Comparison of ENCODE assay signal across 1 cellular context in the genomic region with DNA sequence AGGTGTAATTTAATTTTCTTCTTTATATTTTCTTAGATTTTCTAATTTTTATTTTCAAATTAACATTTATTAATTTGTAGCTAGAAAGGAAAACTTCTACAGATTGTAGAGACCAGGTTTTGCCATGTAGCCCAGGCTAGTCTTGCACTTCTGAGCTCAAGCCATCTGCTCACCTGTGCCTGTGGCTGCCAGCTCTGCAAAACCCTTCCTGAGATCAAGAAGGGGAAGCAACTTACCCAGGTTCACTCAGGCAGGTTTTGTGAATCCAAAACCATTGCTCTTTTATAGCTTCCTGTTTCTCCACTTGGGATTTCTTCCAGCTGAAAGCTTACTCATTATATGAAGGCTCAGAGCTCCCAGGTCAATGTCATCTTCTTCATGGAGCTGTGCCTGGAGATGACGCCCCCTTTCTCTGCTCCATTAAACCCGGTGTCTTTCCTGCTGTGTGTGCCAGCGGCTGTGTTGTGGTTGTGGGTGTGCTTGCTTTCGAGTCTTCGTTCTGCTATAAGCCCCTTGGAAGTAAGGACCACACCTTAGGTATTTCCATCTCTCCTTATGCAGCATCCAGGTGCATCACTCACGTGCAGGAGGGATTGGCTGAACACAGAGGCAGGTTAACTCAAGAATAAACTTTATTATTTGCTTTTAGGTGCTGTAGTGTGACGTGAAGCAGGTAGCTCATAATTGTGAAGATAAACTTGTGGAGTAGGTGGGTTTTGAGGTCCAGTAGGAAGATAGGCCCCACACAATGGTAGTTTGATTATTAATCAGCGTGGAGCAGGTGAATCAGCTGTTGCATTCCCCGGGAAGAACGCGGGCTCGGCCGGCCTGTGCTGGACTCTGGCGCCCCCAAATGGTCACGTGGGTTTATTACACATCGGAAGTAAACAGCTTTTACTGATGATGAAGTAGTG.
A peak's percentile ranks its signal among the peaks of the same experiment; 100 is the strongest.
TF ChIP-seq lines count a peak whose summit lies in the region.

No MANE protein-coding gene starts in this region.

TF ChIP-seq in K562, 482 proteins besides CTCF, POLR2A, EP300 and RAD21 (continued from another document and continues in another):
- TF ChIP-seq NKRF (IDR thresholded peaks at IDR 0.05; ENCODE audit: borderline replicate concordance), result no peak
- TF ChIP-seq MTA1 (IDR thresholded peaks at IDR 0.05; ENCODE audit: borderline replicate concordance), result no peak
- TF ChIP-seq SOX6 (IDR thresholded peaks at IDR 0.05), result peak; percentile 25; the same call in 1 of the 2 replicates
- no peak for TF ChIP-seq CHCHD3 (CRISPR knock-in tag; IDR thresholded peaks at IDR 0.05)
- TF ChIP-seq YBX1 (IDR thresholded peaks at IDR 0.05), result no peak
- TF ChIP-seq JUND (IDR thresholded peaks at IDR 0.05; ENCODE audit: borderline replicate concordance, low read depth, low read length), result peak; percentile 47; the same call in 1 of the 2 replicates
- peak; percentile 26; the same call in 2 of the 3 replicates for TF ChIP-seq JUND (tag; IDR thresholded peaks at IDR 0.05; ENCODE audit: borderline replicate concordance, low read depth, low read length)
- peak; percentile 82 for TF ChIP-seq GATAD2B (IDR thresholded peaks at IDR 0.05; ENCODE audit: borderline replicate concordance)
- TF ChIP-seq, protein P1, sequence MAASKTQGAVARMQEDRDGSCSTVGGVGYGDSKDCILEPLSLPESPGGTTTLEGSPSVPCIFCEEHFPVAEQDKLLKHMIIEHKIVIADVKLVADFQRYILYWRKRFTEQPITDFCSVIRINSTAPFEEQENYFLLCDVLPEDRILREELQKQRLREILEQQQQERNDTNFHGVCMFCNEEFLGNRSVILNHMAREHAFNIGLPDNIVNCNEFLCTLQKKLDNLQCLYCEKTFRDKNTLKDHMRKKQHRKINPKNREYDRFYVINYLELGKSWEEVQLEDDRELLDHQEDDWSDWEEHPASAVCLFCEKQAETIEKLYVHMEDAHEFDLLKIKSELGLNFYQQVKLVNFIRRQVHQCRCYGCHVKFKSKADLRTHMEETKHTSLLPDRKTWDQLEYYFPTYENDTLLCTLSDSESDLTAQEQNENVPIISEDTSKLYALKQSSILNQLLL (CRISPR knock-in tag; IDR thresholded peaks at IDR 0.05; ENCODE audit: borderline replicate concordance), result no peak
- TF ChIP-seq RB1 (IDR thresholded peaks at IDR 0.05; ENCODE audit: low read depth), result peak; percentile 88
- TF ChIP-seq IRF2 (CRISPR knock-in tag; IDR thresholded peaks at IDR 0.05), result no peak
- TF ChIP-seq POLR2B (IDR thresholded peaks at IDR 0.05; ENCODE audit: low read depth, partially characterized antibody), result no peak
- no peak for TF ChIP-seq FOXK1 (CRISPR knock-in tag; IDR thresholded peaks at IDR 0.05; ENCODE audit: borderline replicate concordance)
- no peak for TF ChIP-seq ATF1 (CRISPR knock-in tag; IDR thresholded peaks at IDR 0.05)
- TF ChIP-seq ATF1 (tag; IDR thresholded peaks at IDR 0.05), result peak; percentile 58
- TF ChIP-seq CCNT2 (IDR thresholded peaks at IDR 0.05; ENCODE audit: borderline replicate concordance, extremely low read depth, insufficient read length, low read depth, low read length), result no peak
- no peak for TF ChIP-seq TAF1 (IDR thresholded peaks at IDR 0.05; ENCODE audit: control insufficient read depth, extremely low read depth, insufficient read depth, low read length, severe bottlenecking)
- TF ChIP-seq SP1 (CRISPR knock-in tag; IDR thresholded peaks at IDR 0.05), result peak; percentile 55; the same call in 1 of the 2 replicates
- no peak for TF ChIP-seq CEBPB (tag; IDR thresholded peaks at IDR 0.05)
- no peak for TF ChIP-seq ZBTB1 (CRISPR knock-in tag; IDR thresholded peaks at IDR 0.05; ENCODE audit: borderline replicate concordance, low read depth)
- no peak for TF ChIP-seq HDAC3 (IDR thresholded peaks at IDR 0.05; ENCODE audit: borderline replicate concordance, partially characterized antibody)
- TF ChIP-seq ARID1B (IDR thresholded peaks at IDR 0.05), result 0 out of 2 replicates have a peak, but pooled peaks have one; percentile 27
- no peak for TF ChIP-seq KDM2B (CRISPR knock-in tag; IDR thresholded peaks at IDR 0.05)
- TF ChIP-seq, protein P2, sequence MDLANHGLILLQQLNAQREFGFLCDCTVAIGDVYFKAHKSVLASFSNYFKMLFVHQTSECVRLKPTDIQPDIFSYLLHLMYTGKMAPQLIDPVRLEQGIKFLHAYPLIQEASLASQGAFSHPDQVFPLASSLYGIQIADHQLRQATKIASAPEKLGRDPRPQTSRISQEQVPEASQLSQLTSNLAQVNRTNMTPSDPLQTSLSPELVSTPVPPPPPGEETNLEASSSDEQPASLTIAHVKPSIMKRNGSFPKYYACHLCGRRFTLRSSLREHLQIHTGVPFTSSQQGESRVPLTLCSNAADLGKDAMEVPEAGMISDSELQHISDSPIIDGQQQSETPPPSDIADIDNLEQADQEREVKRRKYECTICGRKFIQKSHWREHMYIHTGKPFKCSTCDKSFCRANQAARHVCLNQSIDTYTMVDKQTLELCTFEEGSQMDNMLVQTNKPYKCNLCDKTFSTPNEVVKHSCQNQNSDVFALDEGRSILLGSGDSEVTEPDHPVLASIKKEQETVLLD (IDR thresholded peaks at IDR 0.05), result no peak
- TF ChIP-seq, protein P3, sequence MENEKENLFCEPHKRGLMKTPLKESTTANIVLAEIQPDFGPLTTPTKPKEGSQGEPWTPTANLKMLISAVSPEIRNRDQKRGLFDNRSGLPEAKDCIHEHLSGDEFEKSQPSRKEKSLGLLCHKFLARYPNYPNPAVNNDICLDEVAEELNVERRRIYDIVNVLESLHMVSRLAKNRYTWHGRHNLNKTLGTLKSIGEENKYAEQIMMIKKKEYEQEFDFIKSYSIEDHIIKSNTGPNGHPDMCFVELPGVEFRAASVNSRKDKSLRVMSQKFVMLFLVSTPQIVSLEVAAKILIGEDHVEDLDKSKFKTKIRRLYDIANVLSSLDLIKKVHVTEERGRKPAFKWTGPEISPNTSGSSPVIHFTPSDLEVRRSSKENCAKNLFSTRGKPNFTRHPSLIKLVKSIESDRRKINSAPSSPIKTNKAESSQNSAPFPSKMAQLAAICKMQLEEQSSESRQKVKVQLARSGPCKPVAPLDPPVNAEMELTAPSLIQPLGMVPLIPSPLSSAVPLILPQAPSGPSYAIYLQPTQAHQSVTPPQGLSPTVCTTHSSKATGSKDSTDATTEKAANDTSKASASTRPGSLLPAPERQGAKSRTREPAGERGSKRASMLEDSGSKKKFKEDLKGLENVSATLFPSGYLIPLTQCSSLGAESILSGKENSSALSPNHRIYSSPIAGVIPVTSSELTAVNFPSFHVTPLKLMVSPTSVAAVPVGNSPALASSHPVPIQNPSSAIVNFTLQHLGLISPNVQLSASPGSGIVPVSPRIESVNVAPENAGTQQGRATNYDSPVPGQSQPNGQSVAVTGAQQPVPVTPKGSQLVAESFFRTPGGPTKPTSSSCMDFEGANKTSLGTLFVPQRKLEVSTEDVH (IDR thresholded peaks at IDR 0.05; ENCODE audit: low read depth, partially characterized antibody), result peak; percentile 69
- TF ChIP-seq, protein P4, sequence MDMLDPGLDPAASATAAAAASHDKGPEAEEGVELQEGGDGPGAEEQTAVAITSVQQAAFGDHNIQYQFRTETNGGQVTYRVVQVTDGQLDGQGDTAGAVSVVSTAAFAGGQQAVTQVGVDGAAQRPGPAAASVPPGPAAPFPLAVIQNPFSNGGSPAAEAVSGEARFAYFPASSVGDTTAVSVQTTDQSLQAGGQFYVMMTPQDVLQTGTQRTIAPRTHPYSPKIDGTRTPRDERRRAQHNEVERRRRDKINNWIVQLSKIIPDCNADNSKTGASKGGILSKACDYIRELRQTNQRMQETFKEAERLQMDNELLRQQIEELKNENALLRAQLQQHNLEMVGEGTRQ (CRISPR knock-in tag; IDR thresholded peaks at IDR 0.05), result peak; percentile 59
- no peak for TF ChIP-seq ZZZ3 (IDR thresholded peaks at IDR 0.05)
- TF ChIP-seq DNMT1 (IDR thresholded peaks at IDR 0.05), result no peak
- no peak for TF ChIP-seq ZNF134 (CRISPR knock-in tag; conservative IDR thresholded peaks at IDR 0.05)
- no peak for TF ChIP-seq ZNF347 (CRISPR knock-in tag; IDR thresholded peaks at IDR 0.05; ENCODE audit: low read depth)
- TF ChIP-seq NR2C2 (CRISPR knock-in tag; IDR thresholded peaks at IDR 0.05), result no peak
- TF ChIP-seq NR2C2 (tag; IDR thresholded peaks at IDR 0.05), result no peak
- TF ChIP-seq ZNF174 (CRISPR knock-in tag; IDR thresholded peaks at IDR 0.05), result no peak
- TF ChIP-seq NFXL1 (CRISPR knock-in tag; IDR thresholded peaks at IDR 0.05), result no peak
- TF ChIP-seq, protein P5, sequence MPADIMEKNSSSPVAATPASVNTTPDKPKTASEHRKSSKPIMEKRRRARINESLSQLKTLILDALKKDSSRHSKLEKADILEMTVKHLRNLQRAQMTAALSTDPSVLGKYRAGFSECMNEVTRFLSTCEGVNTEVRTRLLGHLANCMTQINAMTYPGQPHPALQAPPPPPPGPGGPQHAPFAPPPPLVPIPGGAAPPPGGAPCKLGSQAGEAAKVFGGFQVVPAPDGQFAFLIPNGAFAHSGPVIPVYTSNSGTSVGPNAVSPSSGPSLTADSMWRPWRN (IDR thresholded peaks at IDR 0.05; ENCODE audit: low read depth), result no peak
- 0 out of 4 replicates have a peak, but pooled peaks of 1 of the 2 experiments have one; percentile 54 for TF ChIP-seq FOXA3 (CRISPR knock-in tag; conservative IDR thresholded peaks at IDR 0.05 in 1 of 2, IDR thresholded peaks at IDR 0.05 in 1 of 2)
- no peak for TF ChIP-seq ZFP30 (CRISPR knock-in tag; IDR thresholded peaks at IDR 0.05; ENCODE audit: borderline replicate concordance)
- TF ChIP-seq, protein P6, sequence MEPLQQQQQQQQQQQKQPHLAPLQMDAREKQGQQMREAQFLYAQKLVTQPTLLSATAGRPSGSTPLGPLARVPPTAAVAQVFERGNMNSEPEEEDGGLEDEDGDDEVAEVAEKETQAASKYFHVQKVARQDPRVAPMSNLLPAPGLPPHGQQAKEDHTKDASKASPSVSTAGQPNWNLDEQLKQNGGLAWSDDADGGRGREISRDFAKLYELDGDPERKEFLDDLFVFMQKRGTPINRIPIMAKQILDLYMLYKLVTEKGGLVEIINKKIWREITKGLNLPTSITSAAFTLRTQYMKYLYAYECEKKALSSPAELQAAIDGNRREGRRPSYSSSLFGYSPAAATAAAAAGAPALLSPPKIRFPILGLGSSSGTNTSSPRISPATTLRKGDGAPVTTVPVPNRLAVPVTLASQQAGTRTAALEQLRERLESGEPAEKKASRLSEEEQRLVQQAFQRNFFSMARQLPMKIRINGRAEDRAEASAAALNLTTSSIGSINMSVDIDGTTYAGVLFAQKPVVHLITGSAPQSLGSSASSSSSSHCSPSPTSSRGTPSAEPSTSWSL (CRISPR knock-in tag; IDR thresholded peaks at IDR 0.05; ENCODE audit: borderline replicate concordance), result no peak
- no peak for TF ChIP-seq MEF2D (tag; conservative IDR thresholded peaks at IDR 0.05; ENCODE audit: low read depth)
- TF ChIP-seq ATF7 (IDR thresholded peaks at IDR 0.05), result 0 out of 2 replicates have a peak, but pooled peaks have one; percentile 14
- no peak for TF ChIP-seq ZNF311 (CRISPR knock-in tag; IDR thresholded peaks at IDR 0.05)
- no peak for TF ChIP-seq ZNF124 (CRISPR knock-in tag; IDR thresholded peaks at IDR 0.05)
- TF ChIP-seq, protein P7, sequence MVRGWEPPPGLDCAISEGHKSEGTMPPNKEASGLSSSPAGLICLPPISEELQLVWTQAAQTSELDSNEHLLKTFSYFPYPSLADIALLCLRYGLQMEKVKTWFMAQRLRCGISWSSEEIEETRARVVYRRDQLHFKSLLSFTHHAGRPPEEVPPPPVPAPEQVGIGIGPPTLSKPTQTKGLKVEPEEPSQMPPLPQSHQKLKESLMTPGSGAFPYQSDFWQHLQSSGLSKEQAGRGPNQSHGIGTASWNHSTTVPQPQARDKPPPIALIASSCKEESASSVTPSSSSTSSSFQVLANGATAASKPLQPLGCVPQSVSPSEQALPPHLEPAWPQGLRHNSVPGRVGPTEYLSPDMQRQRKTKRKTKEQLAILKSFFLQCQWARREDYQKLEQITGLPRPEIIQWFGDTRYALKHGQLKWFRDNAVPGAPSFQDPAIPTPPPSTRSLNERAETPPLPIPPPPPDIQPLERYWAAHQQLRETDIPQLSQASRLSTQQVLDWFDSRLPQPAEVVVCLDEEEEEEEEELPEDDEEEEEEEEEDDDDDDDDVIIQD (CRISPR knock-in tag; IDR thresholded peaks at IDR 0.05), result no peak
- TF ChIP-seq, protein P8, sequence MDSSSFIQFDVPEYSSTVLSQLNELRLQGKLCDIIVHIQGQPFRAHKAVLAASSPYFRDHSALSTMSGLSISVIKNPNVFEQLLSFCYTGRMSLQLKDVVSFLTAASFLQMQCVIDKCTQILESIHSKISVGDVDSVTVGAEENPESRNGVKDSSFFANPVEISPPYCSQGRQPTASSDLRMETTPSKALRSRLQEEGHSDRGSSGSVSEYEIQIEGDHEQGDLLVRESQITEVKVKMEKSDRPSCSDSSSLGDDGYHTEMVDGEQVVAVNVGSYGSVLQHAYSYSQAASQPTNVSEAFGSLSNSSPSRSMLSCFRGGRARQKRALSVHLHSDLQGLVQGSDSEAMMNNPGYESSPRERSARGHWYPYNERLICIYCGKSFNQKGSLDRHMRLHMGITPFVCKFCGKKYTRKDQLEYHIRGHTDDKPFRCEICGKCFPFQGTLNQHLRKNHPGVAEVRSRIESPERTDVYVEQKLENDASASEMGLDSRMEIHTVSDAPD (CRISPR knock-in tag; IDR thresholded peaks at IDR 0.05), result no peak
- TF ChIP-seq MAFG (tag; conservative IDR thresholded peaks at IDR 0.05), result no peak
- TF ChIP-seq, protein P9, sequence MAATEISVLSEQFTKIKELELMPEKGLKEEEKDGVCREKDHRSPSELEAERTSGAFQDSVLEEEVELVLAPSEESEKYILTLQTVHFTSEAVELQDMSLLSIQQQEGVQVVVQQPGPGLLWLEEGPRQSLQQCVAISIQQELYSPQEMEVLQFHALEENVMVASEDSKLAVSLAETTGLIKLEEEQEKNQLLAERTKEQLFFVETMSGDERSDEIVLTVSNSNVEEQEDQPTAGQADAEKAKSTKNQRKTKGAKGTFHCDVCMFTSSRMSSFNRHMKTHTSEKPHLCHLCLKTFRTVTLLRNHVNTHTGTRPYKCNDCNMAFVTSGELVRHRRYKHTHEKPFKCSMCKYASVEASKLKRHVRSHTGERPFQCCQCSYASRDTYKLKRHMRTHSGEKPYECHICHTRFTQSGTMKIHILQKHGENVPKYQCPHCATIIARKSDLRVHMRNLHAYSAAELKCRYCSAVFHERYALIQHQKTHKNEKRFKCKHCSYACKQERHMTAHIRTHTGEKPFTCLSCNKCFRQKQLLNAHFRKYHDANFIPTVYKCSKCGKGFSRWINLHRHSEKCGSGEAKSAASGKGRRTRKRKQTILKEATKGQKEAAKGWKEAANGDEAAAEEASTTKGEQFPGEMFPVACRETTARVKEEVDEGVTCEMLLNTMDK (IDR thresholded peaks at IDR 0.05; ENCODE audit: borderline replicate concordance, insufficient read depth, low read depth, low read length, poor library complexity, severe bottlenecking), result no peak
- no peak for TF ChIP-seq ETS2 (tag; IDR thresholded peaks at IDR 0.05; ENCODE audit: borderline replicate concordance, poor library complexity, severe bottlenecking)
- TF ChIP-seq NCOA2 (IDR thresholded peaks at IDR 0.05; ENCODE audit: partially characterized antibody in 2 of 2), result no peak
